1 cellular context compared by ENCODE assay signal in the genomic region with DNA sequence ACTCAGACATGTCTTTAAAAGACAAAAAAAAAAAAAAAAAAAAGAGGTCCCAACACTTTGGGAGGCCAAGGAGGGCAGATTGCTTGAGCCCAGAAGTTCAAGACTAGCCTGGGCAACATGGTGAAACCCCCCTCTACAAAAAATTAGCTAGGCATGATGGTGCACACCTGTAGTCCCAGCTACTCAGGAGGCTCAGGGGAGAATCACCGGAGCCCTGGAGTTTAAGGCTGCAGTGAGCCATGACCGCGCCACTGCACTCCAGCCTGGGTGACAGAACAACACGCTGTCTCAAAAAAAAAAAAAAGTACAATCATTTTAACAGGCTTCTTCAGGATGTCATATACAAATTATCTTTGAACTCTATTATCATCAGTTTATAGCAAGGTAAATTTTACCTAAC.
TF ChIP-seq lines count a peak whose summit lies in the region.

No MANE protein-coding gene starts in this region.

TF ChIP-seq in GM12878, 131 proteins besides CTCF, POLR2A, EP300 and RAD21 (continued from another document):
- TF ChIP-seq ZBTB33 (IDR thresholded peaks at IDR 0.05), result peak; percentile 74; the same call in 1 of the 2 replicates
- no peak for TF ChIP-seq NBN (IDR thresholded peaks at IDR 0.05)
- TF ChIP-seq CHD1 (IDR thresholded peaks at IDR 0.05; ENCODE audit: low read depth, low read length), result no peak
- no peak for TF ChIP-seq BCL11A (IDR thresholded peaks at IDR 0.05; ENCODE audit: low read depth, low read length)
- TF ChIP-seq ZNF384 (IDR thresholded peaks at IDR 0.05; ENCODE audit: borderline replicate concordance, low read depth, low read length), result peak; percentile 65; the same call in 1 of the 2 replicates
- no peak for TF ChIP-seq RBBP5 (conservative IDR thresholded peaks at IDR 0.05)
- no peak for TF ChIP-seq BMI1 (IDR thresholded peaks at IDR 0.05; ENCODE audit: borderline replicate concordance)
- TF ChIP-seq POLR2AphosphoS5 (IDR thresholded peaks at IDR 0.05; ENCODE audit: low read length), result no peak
- TF ChIP-seq SREBF1 (IDR thresholded peaks at IDR 0.05; ENCODE audit: low read length), result no peak
- no peak for TF ChIP-seq BCL3 (IDR thresholded peaks at IDR 0.05; ENCODE audit: borderline replicate concordance, insufficient read depth, low read depth, low read length, poor library complexity, severe bottlenecking)
- TF ChIP-seq PKNOX1 (IDR thresholded peaks at IDR 0.05), result no peak
- TF ChIP-seq MXI1 (IDR thresholded peaks at IDR 0.05; ENCODE audit: low read depth, low read length), result peak; percentile 38; the same call in 1 of the 2 replicates
- TF ChIP-seq POLR2AphosphoS2 (IDR thresholded peaks at IDR 0.05; ENCODE audit: low read depth, low read length), result no peak
